ENCODE assay signal across 17 cellular contexts in genomic region chr5:167701103-167701502, GRCh38.
DNase-seq lines count a peak whose midpoint lies in the region; ATAC-seq, FAIRE-seq and TF ChIP-seq lines count a peak whose summit lies in the region.
"Had no signal": no experiment of that assay in that cellular context is flagged by ENCODE, and none has a peak within 500 bp of the region (broad histone marks: within the 10 kb centered on the region; RNA-seq: fewer than 3 reads in every experiment).

No MANE protein-coding gene starts in this region.

- H3K27me3 ChIP-seq in GM23338 (ENCODE audit: insufficient read depth) = no peaks in the 10 kb centered on the region
- no peaks in the 10 kb centered on the region for H3K27me3 ChIP-seq in astrocyte (ENCODE audit: insufficient read depth, low read length)
- H3K27me3 ChIP-seq in keratinocyte (ENCODE audit: control insufficient read depth, extremely low read depth, insufficient read depth, low read length) = no peaks in the 10 kb centered on the region

- H3K9me1 ChIP-seq in keratinocyte (ENCODE audit: control insufficient read depth, extremely low read depth, insufficient read depth, low read length) = no peaks in the 10 kb centered on the region

- dilution Hi-C loops in keratinocyte (cut with MboI; ENCODE audit: extremely low pct_ligation_motif_present, low sequenced_read_pairs) = no loop called here

- no peaks in the 10 kb centered on the region for H3F3A ChIP-seq in GM23338 (replicated peaks; ENCODE audit: low read depth)

- FAIRE-seq in astrocyte (lab: Jason Lieb, UNC) = no peak
- FAIRE-seq in keratinocyte (lab: Jason Lieb, UNC) = no peak

- H2AFZ ChIP-seq in GM23338 = no peak overlapping the region
- no peak overlapping the region for H2AFZ ChIP-seq in astrocyte (ENCODE audit: low read depth, low read length)
- H2AFZ ChIP-seq in keratinocyte (ENCODE audit: control insufficient read depth, low read length) = peak overlapping the region; percentile 16

- peaks cover 3% of the 10 kb centered on the region; the same call in 2 of the 3 replicates for H3K9me3 Mint-ChIP-seq in GM23338
- H3K9me3 Mint-ChIP-seq in astrocyte (ENCODE audit: unreplicated experiment) = peaks cover 5% of the 10 kb centered on the region

- DNase-seq in GM23338 (ENCODE audit: low spot score) = no peak
- DNase-seq in NCI-H526 (lab: John Stamatoyannopoulos, UW) = peak; percentile 73 to 74
- DNase-seq in astrocyte (ENCODE audit: low read depth) = no peak
- no peak for DNase-seq in keratinocyte (ENCODE audit: low read depth, low spot score)
- no peak for DNase-seq in SW480 (ENCODE audit: low spot score)
- no peak for DNase-seq in activated CD8-positive, alpha-beta memory T cell treated with anti-CD3 and anti-CD28 coated beads, Interleukin-2, amount 50 U/mL, for 4 hours
- DNase-seq: CD4-positive, CD25-positive, alpha-beta regulatory T cell; EL; HCEC 1CT; NCI-H1436; NCI-H187 treated with DMSO at 0.1 percent for 48 hours; NCI-H2107; NCI-H446 treated with DMSO at 0.1 percent for 48 hours; Right ventricle myocardium superior had no signal

- peaks cover 28% of the 10 kb centered on the region for H3K4me1 ChIP-seq in GM23338 (ENCODE audit: insufficient read depth)
- peaks cover 31% of the 10 kb centered on the region for H3K4me1 ChIP-seq in astrocyte (ENCODE audit: insufficient read depth, low read length)
- peaks cover 37% of the 10 kb centered on the region for H3K4me1 ChIP-seq in keratinocyte (ENCODE audit: control insufficient read depth, extremely low read depth, insufficient read depth, low read length)

- H3K36me3 ChIP-seq in GM23338 (ENCODE audit: insufficient read depth) = no peaks in the 10 kb centered on the region
- no peaks in the 10 kb centered on the region for H3K36me3 ChIP-seq in astrocyte (ENCODE audit: insufficient read depth, low read length)
- no peaks in the 10 kb centered on the region for H3K36me3 ChIP-seq in keratinocyte (ENCODE audit: control insufficient read depth in 2 of 2, extremely low read depth in 1 of 2, insufficient read depth in 2 of 2, low read length in 2 of 2)

- H3K4me3 Mint-ChIP-seq in GM23338 (no peak overlapping the region), astrocyte (ENCODE audit: unreplicated experiment) (no peak overlapping the region)
- H3K4me3 Mint-ChIP-seq: CD4-positive, CD25-positive, alpha-beta regulatory T cell; IgD-negative memory B cell had no signal

- H3K4me1 Mint-ChIP-seq in GM23338 = peaks cover 39% of the 10 kb centered on the region
- H3K4me1 Mint-ChIP-seq in astrocyte (ENCODE audit: low read depth, unreplicated experiment) = peaks cover 46% of the 10 kb centered on the region
- H3K4me1 Mint-ChIP-seq: CD4-positive, CD25-positive, alpha-beta regulatory T cell; IgD-negative memory B cell had no signal

- no peaks in the 10 kb centered on the region for H3K79me2 ChIP-seq in GM23338 (replicated peaks; ENCODE audit: insufficient read depth)
- no peaks in the 10 kb centered on the region for H3K79me2 ChIP-seq in astrocyte (ENCODE audit: insufficient read depth, low read length)
- H3K79me2 ChIP-seq in keratinocyte (ENCODE audit: control insufficient read depth, insufficient read depth, low read length) = no peaks in the 10 kb centered on the region

- H3K9me3 ChIP-seq in astrocyte (ENCODE audit: insufficient read depth, low read depth, low read length) = no peaks in the 10 kb centered on the region
- no peaks in the 10 kb centered on the region for H3K9me3 ChIP-seq in keratinocyte (ENCODE audit: control insufficient read depth, low read depth, low read length)

- H3K27ac Mint-ChIP-seq in GM23338 = peak overlapping the region; percentile 32; the same call in 1 of the 2 replicates
- H3K27ac Mint-ChIP-seq in astrocyte (ENCODE audit: unreplicated experiment) = peak overlapping the region; percentile 97
- H3K27ac Mint-ChIP-seq: CD4-positive, CD25-positive, alpha-beta regulatory T cell; IgD-negative memory B cell had no signal

- TF ChIP-seq CTCF in GM23338 (conservative IDR thresholded peaks at IDR 0.05; ENCODE audit: low read depth in 2 of 2) = no peak
- no peak for TF ChIP-seq CTCF in astrocyte (IDR thresholded peaks at IDR 0.05; ENCODE audit: insufficient read depth, low read depth, low read length)
- TF ChIP-seq CTCF in keratinocyte (optimal IDR thresholded peaks at IDR 0.05 in 1 of 3, IDR thresholded peaks at IDR 0.05 in 1 of 3, conservative IDR thresholded peaks at IDR 0.05 in 1 of 3; ENCODE audit: extremely low read depth in 1 of 3, insufficient read depth in 2 of 3, low read length in 3 of 3) = no peak

- H3K27me3 Mint-ChIP-seq in GM23338 (ENCODE audit: insufficient read depth, low read depth, poor library complexity) (no peaks in the 10 kb centered on the region), astrocyte (ENCODE audit: low read depth, unreplicated experiment) (no peaks in the 10 kb centered on the region)
- H3K27me3 Mint-ChIP-seq: CD4-positive, CD25-positive, alpha-beta regulatory T cell; IgD-negative memory B cell had no signal

- peaks cover 6% of the 10 kb centered on the region; the same call in 1 of the 3 replicates for H3K36me3 Mint-ChIP-seq in GM23338 (ENCODE audit: low read depth)
- peaks cover 14% of the 10 kb centered on the region for H3K36me3 Mint-ChIP-seq in astrocyte (ENCODE audit: low read depth, unreplicated experiment)
- H3K36me3 Mint-ChIP-seq: CD4-positive, CD25-positive, alpha-beta regulatory T cell; IgD-negative memory B cell had no signal

- H3K9ac ChIP-seq in astrocyte (ENCODE audit: low read length) (no peak overlapping the region), keratinocyte (ENCODE audit: control insufficient read depth, extremely low read depth, insufficient read depth, low read length) (no peak overlapping the region)

- no peak overlapping the region for H3K4me3 ChIP-seq in GM23338
- no peak overlapping the region for H3K4me3 ChIP-seq in astrocyte (ENCODE audit: insufficient read depth, low read depth, low read length)
- H3K4me3 ChIP-seq in keratinocyte (ENCODE audit: control insufficient read depth in 2 of 3, extremely low read depth in 1 of 3, insufficient read depth in 2 of 3, low read depth in 1 of 3, low read length in 3 of 3) = no peak overlapping the region

- no peaks in the 10 kb centered on the region for H3K9me2 ChIP-seq in GM23338 (ENCODE audit: insufficient read depth)

- H3K27ac ChIP-seq in GM23338 (ENCODE audit: low read depth) (no peak overlapping the region), astrocyte (ENCODE audit: low read depth, low read length) (peak overlapping the region; percentile 97), keratinocyte (ENCODE audit: control insufficient read depth, insufficient read depth, low read length) (peak overlapping the region; percentile 99)

- ATAC-seq in GM23338 (no peak), GM19395 (IDR thresholded peaks at IDR 0.05; ENCODE audit: unreplicated experiment) (no peak)
- no peak for ATAC-seq in activated CD4-positive, CD25-positive, alpha-beta regulatory T cell treated with anti-CD3 and anti-CD28 coated beads, Interleukin-2, amount 50 U/mL, for 24 hours

- H4K20me1 ChIP-seq in GM23338 (replicated peaks; ENCODE audit: insufficient read depth) (no peaks in the 10 kb centered on the region), astrocyte (ENCODE audit: insufficient read depth, low read length) (no peaks in the 10 kb centered on the region), keratinocyte (ENCODE audit: control insufficient read depth, extremely low read depth, insufficient read depth, low read length) (no peaks in the 10 kb centered on the region)

- H3K4me2 ChIP-seq in GM23338 (no peak overlapping the region), astrocyte (ENCODE audit: low read length) (no peak overlapping the region), keratinocyte (ENCODE audit: control insufficient read depth, extremely low read depth, insufficient read depth, low read depth, low read length) (no peak overlapping the region)

TF ChIP-seq in GM23338, 12 proteins besides CTCF, POLR2A, EP300 and RAD21 (continues in another document):
- no peak for TF ChIP-seq STAT1 (IDR thresholded peaks at IDR 0.05; ENCODE audit: unreplicated experiment)

Comparison
In these comparisons a context has a peak if more than half of its experiments do, and no peak if none do; other contexts are left out.
1. DNase-seq: peak in NCI-H526 (2 of 2); none in GM23338 (single experiment), astrocyte (single experiment), keratinocyte (single experiment), SW480 (single experiment) and activated CD8-positive, alpha-beta memory T cell treated with anti-CD3 and anti-CD28 coated beads, Interleukin-2, amount 50 U/mL, for 4 hours (single experiment).